ENCODE assay signal across 8 cellular contexts in the genomic region with DNA sequence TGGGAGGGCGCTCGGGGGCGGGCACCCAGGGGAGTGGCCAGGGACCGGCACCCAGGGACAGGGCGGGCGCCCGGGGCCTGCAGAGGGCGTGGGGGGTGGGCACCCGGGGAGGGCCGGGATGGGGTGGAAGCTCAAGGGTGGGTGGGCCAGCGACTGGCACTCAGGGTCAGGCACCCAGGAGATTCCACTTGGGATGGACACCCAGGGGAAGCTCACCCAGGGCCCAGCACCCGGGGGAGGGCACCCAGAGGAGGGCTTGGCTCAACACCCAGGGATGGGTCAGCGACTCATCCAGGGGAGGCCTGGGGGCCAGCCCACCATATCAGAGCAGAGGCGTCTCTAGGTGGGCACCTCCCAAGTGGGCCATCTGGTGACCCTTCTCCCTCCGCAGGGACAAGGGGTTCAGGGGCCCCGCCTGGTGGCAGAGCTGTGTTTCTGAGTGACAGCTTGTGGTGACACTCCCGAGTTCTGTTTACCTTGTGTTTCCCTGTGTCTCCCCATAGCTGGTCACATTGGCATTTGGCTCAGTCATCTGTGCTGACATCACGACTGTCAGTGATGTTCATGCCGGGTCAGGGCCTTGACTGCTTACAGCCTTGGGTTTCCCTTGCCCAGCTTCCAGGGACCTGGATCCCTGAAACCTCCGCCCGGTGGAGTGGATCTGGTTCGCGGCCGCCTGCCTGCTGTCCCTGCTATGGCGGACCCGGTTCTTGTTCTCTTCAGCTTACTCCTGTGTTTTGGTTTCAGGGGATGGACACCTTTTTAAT. TPM values are rescaled to one million over a fixed set of nuclear protein-coding genes. Genes with fewer than 3 reads are reported as not detected.
DNase-seq lines count a peak whose midpoint lies in the region; ATAC-seq and TF ChIP-seq lines count a peak whose summit lies in the region.

No MANE protein-coding gene starts in this region.

- H3K27me3 ChIP-seq in mucosa of stomach (ENCODE audit: control insufficient read depth, insufficient read depth, low read length): peaks cover 5% of the 10 kb centered on the region

- H3K9me3 ChIP-seq in mucosa of stomach (ENCODE audit: control insufficient read depth, low read length): no peaks in the 10 kb centered on the region

- H3K36me3 ChIP-seq in mucosa of stomach (ENCODE audit: control insufficient read depth, insufficient read depth, low read length): no peaks in the 10 kb centered on the region

- peak; percentile 47 for TF ChIP-seq CTCF in epithelial cell of proximal tubule (conservative IDR thresholded peaks at IDR 0.05; ENCODE audit: low read depth, low read length)

- H3K9ac ChIP-seq in mucosa of stomach (ENCODE audit: low read length): peak overlapping the region; percentile 58

- ATAC-seq in GM18858 (IDR thresholded peaks at IDR 0.05; ENCODE audit: unreplicated experiment) (peak; percentile 20), HG03064 (IDR thresholded peaks at IDR 0.05; ENCODE audit: low read depth, unreplicated experiment) (peak; percentile 13)

- peaks cover 29% of the 10 kb centered on the region for H3K4me1 ChIP-seq in mucosa of stomach (ENCODE audit: control insufficient read depth, insufficient read depth, low read length)

- peak; percentile 70 for DNase-seq in Ammon's horn (ENCODE audit: low spot score)
- peak; percentile 37 for DNase-seq in NCI-H2196 treated with DMSO at 0.1 percent for 48 hours (lab: John Stamatoyannopoulos, UW; ENCODE audit: unreplicated experiment)
- DNase-seq in activated CD8-positive, alpha-beta memory T cell treated with anti-CD3 and anti-CD28 coated beads, Interleukin-2, amount 50 U/mL, for 4 hours: peak; percentile 59
- no peak for DNase-seq in epithelial cell of proximal tubule (ENCODE audit: low read depth)
- DNase-seq in stimulated activated naive CD4-positive, alpha-beta T cell (lab: John Stamatoyannopoulos, UW): peak in 5 of 6 experiments; percentile 42 to 82 (median 64)

- H3K4me3 ChIP-seq in epithelial cell of proximal tubule (ENCODE audit: low read depth, low read length): peak overlapping the region; percentile 69
- peak overlapping the region; percentile 26 for H3K4me3 ChIP-seq in mucosa of stomach (ENCODE audit: low read length)

RNA-seq across cellular contexts. Expression of a gene that starts 0.7 kb away (rescaled TPM):
- total RNA-seq in epithelial cell of proximal tubule: 2.0 and 6.9 TPM in 2 replicates

RNA-seq across cellular contexts. Expression of a gene that starts 16.6 kb away (rescaled TPM):
- total RNA-seq in epithelial cell of proximal tubule: 0.14 and 0.69 TPM in 2 replicates

RNA-seq across cellular contexts. Expression of a gene that starts 26.3 kb away (rescaled TPM):
- total RNA-seq in epithelial cell of proximal tubule: 242 and 269 TPM in 2 replicates

RNA-seq across cellular contexts. Expression of a gene that starts 41.5 kb away (rescaled TPM):
- 2.0 and 20.6 TPM in 2 replicates for total RNA-seq in epithelial cell of proximal tubule

RNA-seq across cellular contexts. Expression of a gene that starts 57.3 kb away (rescaled TPM):
- total RNA-seq in epithelial cell of proximal tubule: 130 and 142 TPM in 2 replicates
